Comparison of ENCODE assay signal across 21 cellular contexts in the genomic region with DNA sequence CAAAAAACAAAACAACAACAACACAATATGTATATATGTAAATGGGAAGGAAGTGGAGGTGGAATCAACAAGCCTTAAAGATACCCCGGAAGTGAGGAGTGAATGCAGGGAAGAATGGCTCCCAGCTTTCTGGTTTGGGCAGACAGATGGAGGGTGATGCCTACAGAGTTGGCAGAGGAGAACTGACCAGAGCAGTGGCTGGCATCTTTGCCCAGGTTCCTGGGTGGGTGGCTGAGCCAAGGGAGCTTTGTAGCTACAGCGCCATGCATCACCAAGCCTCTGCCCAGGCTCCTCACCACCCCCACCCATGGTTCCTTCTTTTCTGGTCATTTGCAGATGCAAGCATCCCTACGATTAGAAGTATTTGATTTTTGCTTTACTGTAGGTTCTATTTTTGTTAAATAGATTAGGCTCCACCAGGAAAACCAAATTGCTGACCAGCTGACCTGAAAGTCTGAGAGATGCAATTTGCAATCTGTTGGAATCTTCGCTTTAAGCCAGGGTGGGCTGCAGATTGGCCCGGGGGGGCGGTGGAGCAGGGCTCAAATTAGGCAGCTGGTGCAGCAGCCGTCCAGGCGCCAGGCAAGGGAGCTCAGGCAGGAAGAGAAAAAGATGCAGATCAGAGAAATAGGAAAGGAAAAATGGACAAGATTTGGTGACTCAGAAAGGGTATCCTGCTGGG.
DNase-seq lines count a peak whose midpoint lies in the region; ATAC-seq and TF ChIP-seq lines count a peak whose summit lies in the region.
"Had no signal": no experiment of that assay in that cellular context is flagged by ENCODE, and none has a peak within 500 bp of the region (broad histone marks: within the 10 kb centered on the region; RNA-seq: fewer than 3 reads in every experiment).

No MANE protein-coding gene starts in this region.

- no peaks in the 10 kb centered on the region for H3K36me3 ChIP-seq in osteoblast (ENCODE audit: insufficient read depth, low read length)
- H3K36me3 ChIP-seq: BLaER1 had no signal

- peaks cover 3% of the 10 kb centered on the region for H3K27me3 Mint-ChIP-seq in glutamatergic neuron (ENCODE audit: unreplicated experiment)
- H3K27me3 Mint-ChIP-seq: CD4-positive, CD25-positive, alpha-beta regulatory T cell had no signal

- H3K9me3 Mint-ChIP-seq in glutamatergic neuron (ENCODE audit: unreplicated experiment) = peaks cover 13% of the 10 kb centered on the region
- H3K9me3 Mint-ChIP-seq: CD8-positive, alpha-beta T cell had no signal

- H3K9me3 ChIP-seq in osteoblast (ENCODE audit: low read depth, low read length) = no peaks in the 10 kb centered on the region
- H3K9me3 ChIP-seq: BLaER1, Caco-2 had no signal

- H3K4me2 ChIP-seq in osteoblast (ENCODE audit: insufficient read depth, low read length) = no peak overlapping the region
- H3K4me2 ChIP-seq: BLaER1, GM23338 had no signal

- H3K27ac Mint-ChIP-seq in glutamatergic neuron (ENCODE audit: unreplicated experiment) = peak overlapping the region; percentile 68
- H3K27ac Mint-ChIP-seq: B cell; CD8-positive, alpha-beta T cell; GM23338 had no signal

- in situ Hi-C loops in G401 (cut with HindIII; ENCODE audit: low sequenced_read_pairs) = no loop called here

- no peak overlapping the region for H3K27ac ChIP-seq in osteoblast (ENCODE audit: low read depth, low read length)
- H3K27ac ChIP-seq: 22Rv1, BLaER1, C4-2B had no signal

- DNase-seq in DMS 273 (lab: John Stamatoyannopoulos, UW; ENCODE audit: unreplicated experiment) = peak; percentile 51
- no peak for DNase-seq in DMS 273 treated with DMSO at 0.1 percent for 48 hours (lab: John Stamatoyannopoulos, UW)
- peak; percentile 73 for DNase-seq in G401 (ENCODE audit: low spot score)
- peak; percentile 60 for DNase-seq in cerebellar cortex (ENCODE audit: low spot score)
- no peak for DNase-seq in glutamatergic neuron
- DNase-seq in osteoblast (ENCODE audit: insufficient read length, low spot score, missing footprints) = no peak
- no peak for DNase-seq in GM10266 (ENCODE audit: extremely low spot score)
- DNase-seq: Caco-2; CD4-positive, CD25-positive, alpha-beta regulatory T cell; CD8-positive, alpha-beta T cell; DMS53; DMS79 treated with DMSO at 0.1 percent for 48 hours; H9 had no signal

- TF ChIP-seq CTCF in glutamatergic neuron (IDR thresholded peaks at IDR 0.05; ENCODE audit: partially characterized antibody, unreplicated experiment) = no peak
- no peak for TF ChIP-seq CTCF in osteoblast (IDR thresholded peaks at IDR 0.05; ENCODE audit: extremely low read depth, low read depth, low read length)
- no peak for TF ChIP-seq CTCF in GM10266 (IDR thresholded peaks at IDR 0.05; ENCODE audit: control insufficient read depth, insufficient read depth, low read depth, missing control alignments)

- no peaks in the 10 kb centered on the region for H3K79me2 ChIP-seq in osteoblast (ENCODE audit: insufficient read depth, low read length)

- H3K4me3 ChIP-seq in osteoblast (ENCODE audit: insufficient read depth, low read length) = no peak overlapping the region
- H3K4me3 ChIP-seq: BLaER1, GM12878, GM23338 had no signal

- H2AFZ ChIP-seq in osteoblast (ENCODE audit: low read length) = no peak overlapping the region
- H2AFZ ChIP-seq: GM23338 had no signal

- peaks cover 16% of the 10 kb centered on the region for H3K4me1 Mint-ChIP-seq in glutamatergic neuron (ENCODE audit: low read depth, unreplicated experiment)
- H3K4me1 Mint-ChIP-seq: B cell; CD4-positive, CD25-positive, alpha-beta regulatory T cell had no signal

- H4K20me1 ChIP-seq in osteoblast (ENCODE audit: insufficient read depth, low read length) = no peaks in the 10 kb centered on the region
- H4K20me1 ChIP-seq: BLaER1 had no signal

- H3K4me1 ChIP-seq in osteoblast (ENCODE audit: insufficient read depth, low read length) = no peaks in the 10 kb centered on the region
- H3K4me1 ChIP-seq: BLaER1, Caco-2 had no signal

- peaks cover 10% of the 10 kb centered on the region for H3K27me3 ChIP-seq in osteoblast (ENCODE audit: insufficient read depth, low read length)
- H3K27me3 ChIP-seq: BLaER1 had no signal

- no peak overlapping the region for H3K4me3 Mint-ChIP-seq in glutamatergic neuron (ENCODE audit: unreplicated experiment)
- H3K4me3 Mint-ChIP-seq: B cell; CD4-positive, CD25-positive, alpha-beta regulatory T cell; CD8-positive, alpha-beta T cell; GM23338; H9 had no signal

- peaks cover 25% of the 10 kb centered on the region for H3K36me3 Mint-ChIP-seq in glutamatergic neuron (ENCODE audit: unreplicated experiment)
- H3K36me3 Mint-ChIP-seq: CD4-positive, CD25-positive, alpha-beta regulatory T cell; CD8-positive, alpha-beta T cell had no signal

- ATAC-seq in GM18868 (IDR thresholded peaks at IDR 0.05; ENCODE audit: unreplicated experiment) = no peak
- ATAC-seq: CD8-positive, alpha-beta T cell; GM12878; GM23338; HCT116 had no signal

Comparison
In these comparisons a context has a peak if more than half of its experiments do, and no peak if none do; other contexts are left out.
1. DNase-seq: peak in DMS 273 (single experiment), G401 (single experiment) and cerebellar cortex (single experiment); none in DMS 273 treated with DMSO at 0.1 percent for 48 hours (single experiment), glutamatergic neuron (single experiment), osteoblast (single experiment) and GM10266 (single experiment).